26 cellular contexts compared by ENCODE assay signal in genomic region chr3:88509582-88509981, GRCh38.
DNase-seq lines count a peak whose midpoint lies in the region; ATAC-seq, FAIRE-seq and TF ChIP-seq lines count a peak whose summit lies in the region.
"Had no signal": no experiment of that assay in that cellular context is flagged by ENCODE, and none has a peak within 500 bp of the region (broad histone marks: within the 10 kb centered on the region; RNA-seq: fewer than 3 reads in every experiment).

No MANE protein-coding gene starts in this region.

- no peak overlapping the region for H3K56ac ChIP-seq in H1 (replicated peaks; ENCODE audit: insufficient read length, low read depth, low read length)

- H3K23me2 ChIP-seq in H1 (ENCODE audit: low read depth, low read length), result no peaks in the 10 kb centered on the region

- no peaks in the 10 kb centered on the region for H3K4me1 ChIP-seq in GM23338 (ENCODE audit: insufficient read depth)
- H3K4me1 ChIP-seq in H1 (replicated peaks in 1 of 4; ENCODE audit: control insufficient read depth in 3 of 4, insufficient read depth in 4 of 4, low read length in 3 of 4), result no peaks in the 10 kb centered on the region
- H3K4me1 ChIP-seq: BLaER1, Peyer's patch had no signal

- no peak overlapping the region for H2BK20ac ChIP-seq in H1 (ENCODE audit: low read length)

- no peaks in the 10 kb centered on the region for H3K27me3 Mint-ChIP-seq in GM23338 (ENCODE audit: insufficient read depth, low read depth, poor library complexity)
- H3K27me3 Mint-ChIP-seq: CD4-positive, CD25-positive, alpha-beta regulatory T cell had no signal

- no peak overlapping the region for H3K9ac ChIP-seq in H1 (replicated peaks in 1 of 4; ENCODE audit: extremely low read depth in 1 of 4, low read depth in 3 of 4, low read length in 3 of 4)
- H3K9ac ChIP-seq: BLaER1 had no signal

- H2BK12ac ChIP-seq in H1 (ENCODE audit: low read depth, low read length), result no peak overlapping the region

- H3K4me3 Mint-ChIP-seq in GM23338, result no peak overlapping the region
- H3K4me3 Mint-ChIP-seq: T-helper 1 cell treated with Interleukin-12 subunit alpha and Interleukin-12 subunit beta and Interleukin-4 antibody, amounts not matched to agents 30 μg/mL and 1 μg/mL, for 36 hours had no signal

- peak overlapping the region; percentile 6; the same call in 1 of the 2 replicates for H2BK15ac ChIP-seq in H1 (ENCODE audit: low read length)

- no peak for TF ChIP-seq EP300 in H1 (IDR thresholded peaks at IDR 0.05; ENCODE audit: borderline replicate concordance in 1 of 2, low read depth in 2 of 2, low read length in 2 of 2)

- 94% methylated on average over 3 of the region's 3 CpGs; no CpG with 5 or more reads in 1 of the 2 experiments for WGBS in H1 (ENCODE audit: extremely low coverage in 1 of 2, insufficient coverage in 1 of 2, insufficient read length in 1 of 2, insufficient replicate concordance in 2 of 2, low coverage in 1 of 2, low lambda C conversion rate in 2 of 2, missing lambda C conversion rate in 1 of 2), 2 experiments

- POLR2A ChIA-PET in H1 (lab: Charles Lee; ENCODE audit: partially characterized antibody), result no interaction called here

- no peak overlapping the region for H3K18ac ChIP-seq in H1 (ENCODE audit: extremely low read depth, low read length)

- H4K20me1 ChIP-seq in GM23338 (replicated peaks; ENCODE audit: insufficient read depth) (no peaks in the 10 kb centered on the region), H1 (replicated peaks in 1 of 2; ENCODE audit: control insufficient read depth in 1 of 2, insufficient read depth in 2 of 2, low read length in 2 of 2) (no peaks in the 10 kb centered on the region)
- H4K20me1 ChIP-seq: BLaER1 had no signal

- no peak overlapping the region for H2BK120ac ChIP-seq in H1 (replicated peaks; ENCODE audit: low read depth, low read length)

- peaks cover 9% of the 10 kb centered on the region for H3K9me3 Mint-ChIP-seq in GM23338

- H3K79me1 ChIP-seq in H1 (ENCODE audit: low read depth, low read length), result no peaks in the 10 kb centered on the region

- no peak for TF ChIP-seq POLR2A in H1 (IDR thresholded peaks at IDR 0.05; ENCODE audit: control extremely low read depth in 1 of 2, low read depth in 2 of 2, low read length in 2 of 2)

- H3K4me1 Mint-ChIP-seq in GM23338, result peaks cover 4% of the 10 kb centered on the region; the same call in 2 of the 3 replicates
- H3K4me1 Mint-ChIP-seq: CD4-positive, CD25-positive, alpha-beta regulatory T cell had no signal

- no peak overlapping the region for H3K27ac ChIP-seq in GM23338 (ENCODE audit: low read depth)
- no peak overlapping the region for H3K27ac ChIP-seq in H1 (ENCODE audit: low read depth, low read length)
- H3K27ac ChIP-seq: BLaER1 had no signal

- no peak overlapping the region for H4K91ac ChIP-seq in H1 (replicated peaks; ENCODE audit: insufficient read length, low read length)

- H3K4me2 ChIP-seq in GM23338, result no peak overlapping the region
- no peak overlapping the region for H3K4me2 ChIP-seq in H1 (ENCODE audit: insufficient read depth in 1 of 2, low read depth in 2 of 2, low read length in 2 of 2)
- H3K4me2 ChIP-seq: BLaER1 had no signal

- peaks cover 8% of the 10 kb centered on the region; the same call in 1 of the 3 replicates for H3K36me3 Mint-ChIP-seq in GM23338 (ENCODE audit: low read depth)
- H3K36me3 Mint-ChIP-seq: CD4-positive, CD25-positive, alpha-beta regulatory T cell had no signal

- H2BK5ac ChIP-seq in H1 (ENCODE audit: low read depth, low read length), result no peak overlapping the region

- TF ChIP-seq CTCF in GM23338 (conservative IDR thresholded peaks at IDR 0.05; ENCODE audit: low read depth in 2 of 2) (no peak), H1 (IDR thresholded peaks at IDR 0.05; ENCODE audit: control extremely low read depth in 1 of 3, insufficient read depth in 1 of 3, low read depth in 1 of 3, low read length in 3 of 3) (no peak)

- ATAC-seq in GM23338, result no peak
- ATAC-seq in HG03469 (IDR thresholded peaks at IDR 0.05; ENCODE audit: unreplicated experiment), result no peak

- no peaks in the 10 kb centered on the region for H3K9me2 ChIP-seq in GM23338 (ENCODE audit: insufficient read depth)

- H4K8ac ChIP-seq in H1 (ENCODE audit: extremely low read depth, insufficient read depth, low read length), result no peak overlapping the region

- H2AFZ ChIP-seq in GM23338 (peak overlapping the region; percentile 43; the same call in 1 of the 2 replicates), H1 (ENCODE audit: low read length) (no peak overlapping the region)

- DNase-seq in NCI-H748 (lab: John Stamatoyannopoulos, UW; ENCODE audit: unreplicated experiment) (peak; percentile 23), NCI-H748 treated with DMSO at 0.1 percent for 48 hours (lab: John Stamatoyannopoulos, UW) (no peak), GM23338 (ENCODE audit: low spot score) (no peak), H1 (ENCODE audit: low read depth in 1 of 2, low spot score in 2 of 2) (no peak), NCI-H2029 treated with DMSO at 0.1 percent for 48 hours (lab: John Stamatoyannopoulos, UW) (no peak), iPS-NIHi7 (ENCODE audit: extremely low spot score) (no peak)
- DNase-seq: CD4-positive, CD25-positive, alpha-beta regulatory T cell; DMS79 treated with DMSO at 0.1 percent for 48 hours; GF-D8; H7; KBM-7; NCI-H1048; NCI-H1436; NCI-H1930; NCI-H446 treated with DMSO at 0.1 percent for 48 hours; NCI-H526; SHP77 treated with DMSO at 0.1 percent for 48 hours; SW 1271 had no signal

- no peak overlapping the region for H3K14ac ChIP-seq in H1 (ENCODE audit: insufficient read length)

- H3K79me2 ChIP-seq in GM23338 (replicated peaks; ENCODE audit: insufficient read depth) (no peaks in the 10 kb centered on the region), H1 (ENCODE audit: control insufficient read depth in 1 of 2, insufficient read depth in 2 of 2, low read length in 2 of 2) (no peaks in the 10 kb centered on the region)

- H2AK5ac ChIP-seq in H1 (ENCODE audit: low read depth, low read length), result no peak overlapping the region

- no peak overlapping the region for H3K4ac ChIP-seq in H1 (replicated peaks; ENCODE audit: insufficient read length, low read depth, low read length)

- H3K23ac ChIP-seq in H1 (ENCODE audit: insufficient read length), result no peak overlapping the region

- peaks cover 0 to 2% of the 10 kb centered on the region in 2 experiments; a peak in 1 of 4 replicates for H3K9me3 ChIP-seq in H1 (ENCODE audit: insufficient read depth in 2 of 2, low read depth in 1 of 2, low read length in 1 of 2)
- H3K9me3 ChIP-seq: BLaER1, Peyer's patch had no signal

- FAIRE-seq in H1 (lab: Jason Lieb, UNC), result no peak
- FAIRE-seq: A204.1, D721Med, GM12891, GM19239 had no signal

- no peak overlapping the region for H3K27ac Mint-ChIP-seq in GM23338
- H3K27ac Mint-ChIP-seq: CD4-positive, CD25-positive, alpha-beta regulatory T cell; T-helper 1 cell treated with Interleukin-12 subunit alpha and Interleukin-12 subunit beta and Interleukin-4 antibody, amounts not matched to agents 30 μg/mL and 1 μg/mL, for 36 hours had no signal

- no peak overlapping the region for H4K5ac ChIP-seq in H1 (ENCODE audit: insufficient read length, low read depth, low read length)

- H3F3A ChIP-seq in GM23338 (replicated peaks; ENCODE audit: low read depth), result no peaks in the 10 kb centered on the region

- H3K27me3 ChIP-seq in GM23338 (ENCODE audit: insufficient read depth), result no peaks in the 10 kb centered on the region
- H3K27me3 ChIP-seq in H1 (replicated peaks in 1 of 4; ENCODE audit: control insufficient read depth in 3 of 4, extremely low read depth in 1 of 4, insufficient read depth in 3 of 4, low read length in 3 of 4), result no peaks in the 10 kb centered on the region
- H3K27me3 ChIP-seq: BLaER1, Peyer's patch had no signal

- TF ChIP-seq RAD21 in H1 (IDR thresholded peaks at IDR 0.05 in 1 of 2, conservative IDR thresholded peaks at IDR 0.05 in 1 of 2; ENCODE audit: low read depth in 2 of 2, low read length in 2 of 2), result no peak

- H3K36me3 ChIP-seq in GM23338 (ENCODE audit: insufficient read depth), result no peaks in the 10 kb centered on the region
- H3K36me3 ChIP-seq in H1 (ENCODE audit: control insufficient read depth in 2 of 4, insufficient read depth in 4 of 4, low read length in 3 of 4), result no peaks in the 10 kb centered on the region
- H3K36me3 ChIP-seq: BLaER1, Peyer's patch had no signal

- no peak overlapping the region for H3K4me3 ChIP-seq in GM23338
- H3K4me3 ChIP-seq in H1 (ENCODE audit: extremely low read depth in 1 of 4, insufficient read depth in 2 of 4, low read depth in 3 of 4, low read length in 4 of 4), result no peak overlapping the region
- H3K4me3 ChIP-seq: BLaER1 had no signal

- CTCF ChIA-PET in H1 (lab: Charles Lee; ENCODE audit: partially characterized antibody), result no interaction called here

TF ChIP-seq in GM23338, 12 proteins besides CTCF, POLR2A, EP300 and RAD21 (continues in another document):
- TF ChIP-seq JUNB (IDR thresholded peaks at IDR 0.05; ENCODE audit: unreplicated experiment) (no peak), POLR2AphosphoS5 (IDR thresholded peaks at IDR 0.05; ENCODE audit: low read depth) (no peak), CREB1 (CRISPR knock-in tag; IDR thresholded peaks at IDR 0.05; ENCODE audit: low read depth) (no peak), ETS1 (IDR thresholded peaks at IDR 0.05) (no peak)

TF ChIP-seq in H1, 55 proteins besides CTCF, POLR2A, EP300 and RAD21:
- TF ChIP-seq CBX8 (IDR thresholded peaks at IDR 0.05; ENCODE audit: borderline replicate concordance, low read depth, low read length) (no peak), TAF7 (optimal IDR thresholded peaks at IDR 0.05; ENCODE audit: borderline replicate concordance, low read depth, low read length) (no peak), KDM1A (IDR thresholded peaks at IDR 0.05; ENCODE audit: borderline replicate concordance, low read length) (no peak), SUZ12 (IDR thresholded peaks at IDR 0.05; ENCODE audit: low read length) (no peak), CEBPB (IDR thresholded peaks at IDR 0.05; ENCODE audit: low read depth, low read length) (no peak), ZNF274 (IDR thresholded peaks at IDR 0.05; ENCODE audit: borderline replicate concordance, extremely low read depth, low read length) (no peak), CHD1 (IDR thresholded peaks at IDR 0.05; ENCODE audit: low read depth, low read length) (no peak), JUND (IDR thresholded peaks at IDR 0.05; ENCODE audit: low read length) (no peak), GTF2F1 (IDR thresholded peaks at IDR 0.05; ENCODE audit: borderline replicate concordance, low read depth, low read length) (no peak)
